Comparison of ENCODE assay signal across 8 cellular contexts in genomic region chr6:80163754-80164187, GRCh38. TPM values are rescaled to one million over a fixed set of nuclear protein-coding genes. Genes with fewer than 3 reads are reported as not detected.
DNase-seq lines count a peak whose midpoint lies in the region; ATAC-seq and TF ChIP-seq lines count a peak whose summit lies in the region.

No MANE protein-coding gene starts in this region.

- H3K4me2 ChIP-seq in fibroblast of lung (ENCODE audit: extremely low read depth, insufficient read depth, low read length), result peak overlapping the region; percentile 7

- no peaks in the 10 kb centered on the region for H3K9me3 ChIP-seq in fibroblast of lung (ENCODE audit: control insufficient read depth, insufficient read depth, low read depth, low read length)

- ATAC-seq in GM18520 (IDR thresholded peaks at IDR 0.05; ENCODE audit: unreplicated experiment) (peak; percentile 50), HG02943 (IDR thresholded peaks at IDR 0.05; ENCODE audit: low read depth, unreplicated experiment) (peak; percentile 67)

- H3K4me3 ChIP-seq in fibroblast of lung (replicated peaks in 1 of 4; ENCODE audit: control extremely low read depth in 1 of 4, insufficient read depth in 1 of 4, low read depth in 3 of 4, low read length in 4 of 4), result no peak overlapping the region

- H3K9ac ChIP-seq in fibroblast of lung (ENCODE audit: insufficient read depth, low read length), result no peak overlapping the region

- no peaks in the 10 kb centered on the region for H3K79me2 ChIP-seq in fibroblast of lung (ENCODE audit: control insufficient read depth, insufficient read depth, low read length)

- H3K27ac ChIP-seq in fibroblast of lung (ENCODE audit: insufficient read depth, low read length), result no peak overlapping the region

- H3K36me3 ChIP-seq in fibroblast of lung (ENCODE audit: control insufficient read depth, insufficient read depth, low read length), result no peaks in the 10 kb centered on the region

- peak overlapping the region; percentile 18 for H2AFZ ChIP-seq in fibroblast of lung (ENCODE audit: low read length)

- DNase-seq in ACHN, result peak; percentile 72
- DNase-seq in NOMO-1 (lab: John Stamatoyannopoulos, UW; ENCODE audit: unreplicated experiment in 2 of 2), result peak; percentile 19 to 68
- DNase-seq in fibroblast of lung (ENCODE audit: low read depth in 2 of 2), result peak; percentile 77 to 79
- no peak for DNase-seq in DMS114 treated with DMSO at 0.1 percent for 48 hours (lab: John Stamatoyannopoulos, UW; ENCODE audit: unreplicated experiment)
- no peak for DNase-seq in stimulated activated CD4-positive, alpha-beta T cell treated with anti-CD3 and anti-CD28 coated beads, Interleukin-2, amount 100 ng/mL, for 24 hours
- DNase-seq in amniotic stem cell (lab: John Stamatoyannopoulos, UW), result no peak

- peaks cover 2% of the 10 kb centered on the region for H3K4me1 ChIP-seq in fibroblast of lung (ENCODE audit: control insufficient read depth, extremely low read depth, insufficient read depth, low read length)

- in situ Hi-C loops in ACHN (cut with HindIII; ENCODE audit: low pct_ligation_motif_present, low pct_unique_long_range_greater_than_20kb, low sequenced_read_pairs), result no loop called here

- no peak for TF ChIP-seq CTCF in fibroblast of lung (conservative IDR thresholded peaks at IDR 0.05 in 1 of 2, IDR thresholded peaks at IDR 0.05 in 1 of 2; ENCODE audit: low read depth in 1 of 2, low read length in 2 of 2)

- no peaks in the 10 kb centered on the region for H4K20me1 ChIP-seq in fibroblast of lung (ENCODE audit: control insufficient read depth, extremely low read depth, insufficient read depth, low read length)

- no peaks in the 10 kb centered on the region for H3K27me3 ChIP-seq in fibroblast of lung (ENCODE audit: control insufficient read depth, insufficient read depth, low read length)

RNA-seq across cellular contexts. Expression of gene BCKDHB, which starts 57.3 kb away (rescaled TPM):
- total RNA-seq in fibroblast of lung, result 6.2 and 8.3 TPM in 2 replicates
- 16.2 and 16.5 TPM in 2 replicates for polyA plus RNA-seq in fibroblast of lung
- 8.9 and 10.4 TPM in 2 replicates for polyA plus RNA-seq in fibroblast of lung (2012)
- 3.6 and 6.6 TPM in 2 replicates for polyA minus RNA-seq in fibroblast of lung (ENCODE audit: low replicate concordance)

Comparison
In these comparisons a context has a peak if more than half of its experiments do, and no peak if none do; other contexts are left out.
1. DNase-seq: peak in ACHN (single experiment), NOMO-1 (2 of 2) and fibroblast of lung (2 of 2); none in DMS114 treated with DMSO at 0.1 percent for 48 hours (single experiment), stimulated activated CD4-positive, alpha-beta T cell treated with anti-CD3 and anti-CD28 coated beads, Interleukin-2, amount 100 ng/mL, for 24 hours (0 of 2) and amniotic stem cell (single experiment).